14 cellular contexts compared by ENCODE assay signal in genomic region chr4:158819942-158820786, GRCh38. TPM values are rescaled to one million over a fixed set of nuclear protein-coding genes. Genes with fewer than 3 reads are reported as not detected.
A peak's percentile ranks its signal among the peaks of the same experiment; 100 is the strongest.
DNase-seq lines count a peak whose midpoint lies in the region; ATAC-seq and TF ChIP-seq lines count a peak whose summit lies in the region.
"Had no signal": no experiment of that assay in that cellular context is flagged by ENCODE, and none has a peak within 500 bp of the region (broad histone marks: within the 10 kb centered on the region; RNA-seq: fewer than 3 reads in every experiment).

No MANE protein-coding gene starts in this region.

- intact Hi-C loops in right cardiac atrium (cut with DNase I) (loop anchor here in 1 of 4 donors (10.0 kb wide), 1 partner anchor 45 kb away; no protein-coding TSS in a partner anchor), Right ventricle myocardium superior (cut with DNase I) (loop anchor here (5.0 kb wide), 1 partner anchor 48 kb away; no protein-coding TSS in a partner anchor)

- DNase-seq in right cardiac atrium, result no peak
- DNase-seq in Right ventricle myocardium superior, result no peak
- no peak for DNase-seq in coronary artery (ENCODE audit: low spot score)
- DNase-seq in upper lobe of left lung, result no peak
- DNase-seq in effector CD8-positive, alpha-beta T cell (lab: John Stamatoyannopoulos, UW), result no peak
- no peak for DNase-seq in hepatic stellate cell (ENCODE audit: low spot score)
- DNase-seq in NCI-H2171 (lab: John Stamatoyannopoulos, UW), result no peak
- DNase-seq: activated naive CD8-positive, alpha-beta T cell treated with anti-CD3 and anti-CD28 coated beads, Interleukin-2, amount 10 ng/mL, durations not matched to agents 7 days and 5 days; cortex of kidney; DND-41; MM.1S had no signal

- H3K27me3 ChIP-seq in right cardiac atrium (ENCODE audit: control insufficient read depth, insufficient read depth) (no peaks in the 10 kb centered on the region), mucosa of rectum (ENCODE audit: control insufficient read depth in 2 of 2, insufficient read depth in 2 of 2, low read length in 2 of 2) (no peaks in the 10 kb centered on the region), upper lobe of left lung (no peaks in the 10 kb centered on the region)
- H3K27me3 ChIP-seq: neutrophil had no signal

- TF ChIP-seq POLR2A in upper lobe of left lung (IDR thresholded peaks at IDR 0.05), result no peak

- 39% methylated on average over 2 of the region's 2 CpGs for WGBS in right cardiac atrium
- WGBS in upper lobe of left lung, 2 donors, result 35 to 39% methylated on average over 2 of the region's 2 CpGs

- peak overlapping the region; percentile 1 to 48 for H3K9ac ChIP-seq in mucosa of rectum (ENCODE audit: low read depth in 1 of 2, low read length in 2 of 2)

- TF ChIP-seq EP300 in upper lobe of left lung (IDR thresholded peaks at IDR 0.05), result no peak

- TF ChIP-seq CTCF in coronary artery (IDR thresholded peaks at IDR 0.05) (no peak), upper lobe of left lung (IDR thresholded peaks at IDR 0.05) (no peak)

- H3K9me3 ChIP-seq in right cardiac atrium (ENCODE audit: control insufficient read depth, low read length) (no peaks in the 10 kb centered on the region), mucosa of rectum (ENCODE audit: control insufficient read depth in 2 of 2, low read length in 2 of 2) (no peaks in the 10 kb centered on the region), upper lobe of left lung (no peaks in the 10 kb centered on the region)
- H3K9me3 ChIP-seq: neutrophil had no signal

- no peaks in the 10 kb centered on the region for H3K36me3 ChIP-seq in mucosa of rectum (ENCODE audit: control insufficient read depth in 2 of 2, insufficient read depth in 2 of 2, low read length in 2 of 2)
- H3K36me3 ChIP-seq in upper lobe of left lung, result no peaks in the 10 kb centered on the region
- H3K36me3 ChIP-seq: neutrophil had no signal

- H3K4me3 ChIP-seq in right cardiac atrium (ENCODE audit: low read length) (no peak overlapping the region), coronary artery (no peak overlapping the region), mucosa of rectum (ENCODE audit: low read length in 2 of 2) (no peak overlapping the region), upper lobe of left lung (no peak overlapping the region)
- H3K4me3 ChIP-seq: GM12878 had no signal

- H3K4me1 ChIP-seq in right cardiac atrium (ENCODE audit: control insufficient read depth, insufficient read depth, low read length) (peaks cover 27% of the 10 kb centered on the region), mucosa of rectum (ENCODE audit: control insufficient read depth in 2 of 2, insufficient read depth in 2 of 2, low read length in 2 of 2) (peaks cover 30 to 62% of the 10 kb centered on the region in 2 donors), upper lobe of left lung (peaks cover 63 to 78% (median 69%) of the 10 kb centered on the region in 4 donors)

- ATAC-seq in right cardiac atrium (no peak), Right ventricle myocardium superior (ENCODE audit: poor library complexity) (no peak), upper lobe of left lung (ENCODE audit: low FRiP score in 2 of 2) (no peak)

- H3K27ac ChIP-seq in right cardiac atrium (ENCODE audit: low read length) (peak overlapping the region; percentile 29), coronary artery (peak overlapping the region; percentile 71 to 75), mucosa of rectum (ENCODE audit: low read depth in 2 of 2, low read length in 2 of 2) (peak overlapping the region; percentile 54 to 77), upper lobe of left lung (peak overlapping the region; percentile 32 to 71 (median 40))
- H3K27ac ChIP-seq: neutrophil had no signal

RNA-seq across cellular contexts. Expression of gene FNIP2, which starts 51.3 kb away (rescaled TPM):
- 10 to 100 TPM; 37.0 to 59.5 (median 48.3) TPM for total RNA-seq in right cardiac atrium
- polyA plus RNA-seq in right cardiac atrium, result 16.4 TPM
- total RNA-seq in Right ventricle myocardium superior, result 46.2 TPM
- 100 to 1,000 TPM in 1 of 6 donors, 10 to 100 TPM in 5; 70.4 to 103 (median 83.2) TPM for total RNA-seq in upper lobe of left lung
